ENCODE assay signal across 8 cellular contexts in the genomic region with DNA sequence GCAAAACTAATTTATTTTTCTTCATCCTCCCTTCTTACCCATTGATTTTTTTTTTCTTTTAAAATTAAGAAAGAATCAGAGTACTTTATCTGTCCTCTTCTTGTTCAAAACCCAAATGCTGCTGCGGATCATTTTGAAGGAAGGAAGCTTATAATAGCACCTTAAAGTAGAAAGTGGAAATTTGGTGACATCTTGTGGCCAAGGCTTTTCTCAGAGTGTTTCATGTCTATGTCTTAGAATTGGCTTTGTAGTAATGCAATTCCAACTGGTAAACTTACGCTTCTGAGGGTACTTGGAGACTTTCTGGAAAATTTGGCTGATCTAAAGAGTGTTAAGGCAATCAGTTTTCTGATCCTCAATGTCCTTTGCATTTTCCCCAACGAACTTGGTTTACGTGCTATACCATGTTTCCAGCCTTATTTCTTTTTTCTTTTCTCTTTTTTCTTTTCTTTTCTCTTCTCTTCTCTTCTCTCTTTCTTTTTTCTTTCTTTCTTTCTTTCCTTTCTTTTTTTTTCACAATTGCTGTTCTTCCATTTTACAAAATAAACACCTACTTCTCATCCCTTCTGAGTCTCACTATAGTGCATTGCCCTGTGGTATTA. TPM values are rescaled to one million over a fixed set of nuclear protein-coding genes. Genes with fewer than 3 reads are reported as not detected.
A peak's percentile ranks its signal among the peaks of the same experiment; 100 is the strongest.
DNase-seq lines count a peak whose midpoint lies in the region; ATAC-seq and TF ChIP-seq lines count a peak whose summit lies in the region.

No MANE protein-coding gene starts in this region.

- peaks cover 0 to 14% (median 4%) of the 10 kb centered on the region in 5 donors for H3K27me3 Mint-ChIP-seq in naive thymus-derived CD4-positive, alpha-beta T cell

- no peaks in the 10 kb centered on the region for H3K27me3 ChIP-seq in naive thymus-derived CD4-positive, alpha-beta T cell (ENCODE audit: control insufficient read depth in 2 of 2, insufficient read depth in 2 of 2, low read length in 2 of 2)

- TF ChIP-seq CTCF in LNCaP clone FGC (IDR thresholded peaks at IDR 0.05; ENCODE audit: control insufficient read depth, extremely low read depth, insufficient read depth): peak; percentile 70

- H3K27ac Mint-ChIP-seq in naive thymus-derived CD4-positive, alpha-beta T cell: no peak overlapping the region

- peak; percentile 25 for DNase-seq in AG08395 (ENCODE audit: low spot score)
- DNase-seq in GF-D8 (lab: John Stamatoyannopoulos, UW): peak; percentile 39
- DNase-seq in H4 (ENCODE audit: low spot score): peak; percentile 4
- peak; percentile 46 for DNase-seq in LNCaP clone FGC (ENCODE audit: low read depth)
- peak; percentile 57 for DNase-seq in astrocyte of the hippocampus (ENCODE audit: low read depth, low spot score)
- peak in 7 of 9 donors; percentile 9 to 38 (median 30) for DNase-seq in naive thymus-derived CD4-positive, alpha-beta T cell
- no peak for DNase-seq in putamen (ENCODE audit: low spot score)
- no peak for DNase-seq in activated CD4-positive, CD25-positive, alpha-beta regulatory T cell (lab: John Stamatoyannopoulos, UW)

- H3K4me1 ChIP-seq in naive thymus-derived CD4-positive, alpha-beta T cell (ENCODE audit: control insufficient read depth in 2 of 2, insufficient read depth in 2 of 2, low read length in 2 of 2): no peaks in the 10 kb centered on the region

- CTCF ChIA-PET in naive thymus-derived CD4-positive, alpha-beta T cell (lab: Charles Lee): interaction anchor here (0.8 to 1.9 kb wide), 3 partner anchors 70 to 882 kb away, joined by 3 to 12 read pairs (median 3); no protein-coding TSS in a partner anchor

- peaks cover 2 to 28% (median 14%) of the 10 kb centered on the region in 11 donors for H3K9me3 Mint-ChIP-seq in naive thymus-derived CD4-positive, alpha-beta T cell

- intact Hi-C loops in naive thymus-derived CD4-positive, alpha-beta T cell (cut with micrococcal nuclease): loop anchor here (1.0 to 2.0 kb wide), 5 partner anchors 178 to 920 kb away; no protein-coding TSS in a partner anchor

- H3K9me3 ChIP-seq in naive thymus-derived CD4-positive, alpha-beta T cell (ENCODE audit: control insufficient read depth in 2 of 3, low read length in 3 of 3): no peaks in the 10 kb centered on the region

- H3K27ac ChIP-seq in naive thymus-derived CD4-positive, alpha-beta T cell (ENCODE audit: low read depth, low read length): no peak overlapping the region

- no peak for ATAC-seq in naive thymus-derived CD4-positive, alpha-beta T cell

- H3K4me1 Mint-ChIP-seq in naive thymus-derived CD4-positive, alpha-beta T cell: peaks cover 0 to 8% (median 0%) of the 10 kb centered on the region in 7 donors

- no peak overlapping the region for H3K4me3 Mint-ChIP-seq in naive thymus-derived CD4-positive, alpha-beta T cell

- POLR2A ChIA-PET in naive thymus-derived CD4-positive, alpha-beta T cell (lab: Charles Lee): no interaction called here

- H3K4me3 ChIP-seq in LNCaP clone FGC (ENCODE audit: low read depth, low read length): no peak overlapping the region
- no peak overlapping the region for H3K4me3 ChIP-seq in naive thymus-derived CD4-positive, alpha-beta T cell (ENCODE audit: low read length)

- H3K36me3 ChIP-seq in naive thymus-derived CD4-positive, alpha-beta T cell (ENCODE audit: control insufficient read depth in 2 of 3, insufficient read depth in 3 of 3, low read length in 3 of 3): no peaks in the 10 kb centered on the region

- peaks cover 0 to 11% (median 5%) of the 10 kb centered on the region in 5 donors for H3K36me3 Mint-ChIP-seq in naive thymus-derived CD4-positive, alpha-beta T cell

RNA-seq across cellular contexts. Expression of gene C3orf38, which starts 30.7 kb away (rescaled TPM):
- total RNA-seq in H4 (2014; rRNA removed; shearing (Covaris generic)): 14.3 and 17.5 TPM in 2 replicates
- total RNA-seq in naive thymus-derived CD4-positive, alpha-beta T cell: 10 to 100 TPM; 28.9 to 40.2 (median 34.7) TPM
- 10 to 100 TPM; 19.4 to 21.9 TPM for polyA plus RNA-seq in naive thymus-derived CD4-positive, alpha-beta T cell

Comparison
In these comparisons a context has a peak if more than half of its experiments do, and no peak if none do; other contexts are left out.
1. DNase-seq: peak in AG08395 (single experiment), GF-D8 (single experiment), H4 (single experiment), LNCaP clone FGC (single experiment), astrocyte of the hippocampus (single experiment) and naive thymus-derived CD4-positive, alpha-beta T cell (7 of 9); none in putamen (single experiment) and activated CD4-positive, CD25-positive, alpha-beta regulatory T cell (0 of 4).